Comparison of ENCODE assay signal across 8 cellular contexts in the genomic region with DNA sequence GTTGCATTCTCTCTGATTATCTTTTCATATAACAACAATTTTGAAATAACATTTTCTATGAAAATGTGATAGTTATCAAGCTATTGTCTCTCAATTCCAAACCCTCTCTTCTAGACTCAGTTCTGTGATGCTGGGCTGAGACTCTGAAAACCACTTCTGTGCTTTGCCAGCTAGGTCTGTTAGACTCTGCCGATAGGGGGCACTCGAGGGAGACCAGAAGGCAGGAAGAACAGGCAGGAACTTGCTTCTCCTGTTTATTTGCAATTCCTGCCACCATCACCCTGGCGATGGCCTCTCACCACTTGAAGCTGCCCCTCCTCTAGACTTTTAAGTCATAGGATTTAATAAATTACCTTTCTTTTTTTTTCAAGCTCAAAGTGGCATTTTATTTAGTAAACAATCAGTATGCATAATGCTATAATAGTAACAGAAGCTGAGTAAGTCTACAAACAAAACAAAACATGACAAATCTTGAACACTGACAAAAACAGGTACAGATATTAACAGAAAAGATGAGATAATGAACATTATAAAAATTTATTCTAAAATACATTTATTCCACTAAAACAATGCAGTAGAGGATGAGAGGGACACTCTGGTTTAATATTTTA. TPM values are rescaled to one million over a fixed set of nuclear protein-coding genes. Genes with fewer than 3 reads are reported as not detected.
DNase-seq lines count a peak whose midpoint lies in the region; ATAC-seq and TF ChIP-seq lines count a peak whose summit lies in the region.

No MANE protein-coding gene starts in this region.

- TF ChIP-seq CTCF in GM13977 (IDR thresholded peaks at IDR 0.05; ENCODE audit: extremely low read depth, insufficient read depth, missing control alignments): peak; percentile 83

- in situ Hi-C loops in ACHN (cut with HindIII; ENCODE audit: low pct_ligation_motif_present, low pct_unique_long_range_greater_than_20kb, low sequenced_read_pairs) (no loop called here), GM13977 (cut with MboI; ENCODE audit: low pct_unique_long_range_greater_than_20kb, low sequenced_read_pairs, unreplicated experiment) (no loop called here)

- peak; percentile 71 for ATAC-seq in HG03039 (IDR thresholded peaks at IDR 0.05; ENCODE audit: unreplicated experiment)

- peak; percentile 71 for DNase-seq in ACHN
- DNase-seq in GM13977 (ENCODE audit: low spot score): peak; percentile 53
- peak; percentile 32 for DNase-seq in NCI-H446 treated with DMSO at 0.1 percent for 48 hours (lab: John Stamatoyannopoulos, UW)
- peak; percentile 85 for DNase-seq in activated CD4-positive, alpha-beta T cell treated with anti-CD3 and anti-CD28 coated beads for 48 hours
- peak; percentile 84 for DNase-seq in dermis blood vessel endothelial cell
- DNase-seq in medulla oblongata (ENCODE audit: extremely low spot score): peak; percentile 74
- DNase-seq in stimulated activated CD8-positive, alpha-beta memory T cell treated with anti-CD3 and anti-CD28 coated beads, Interleukin-4, amount 100 ng/mL, for 24 hours (ENCODE audit: low read depth): peak; percentile 49

RNA-seq across cellular contexts. Expression of gene RASL11B, which starts 49.7 kb away (rescaled TPM):
- not detected in 2 replicates for total RNA-seq in dermis blood vessel endothelial cell

Comparison
In these comparisons a context has a peak if more than half of its experiments do, and no peak if none do; other contexts are left out.
1. Peak in every context shown above with its lines: DNase-seq and ATAC-seq.
2. DNase-seq: peak in every context shown above with its lines; median percentile 85 in activated CD4-positive, alpha-beta T cell treated with anti-CD3 and anti-CD28 coated beads for 48 hours; 84 in dermis blood vessel endothelial cell; 74 in medulla oblongata; 71 in ACHN; 53 in GM13977; 49 in stimulated activated CD8-positive, alpha-beta memory T cell treated with anti-CD3 and anti-CD28 coated beads, Interleukin-4, amount 100 ng/mL, for 24 hours; 32 in NCI-H446 treated with DMSO at 0.1 percent for 48 hours.